9 cellular contexts compared by ENCODE assay signal in genomic region chr2:20578895-20579825, GRCh38.
DNase-seq lines count a peak whose midpoint lies in the region; ATAC-seq, FAIRE-seq and TF ChIP-seq lines count a peak whose summit lies in the region.
"Had no signal": no experiment of that assay in that cellular context is flagged by ENCODE, and none has a peak within 500 bp of the region (broad histone marks: within the 10 kb centered on the region; RNA-seq: fewer than 3 reads in every experiment).

No MANE protein-coding gene starts in this region.

- H3K27me3 ChIP-seq in HUES6 (ENCODE audit: control insufficient read depth, insufficient read depth, low read length) (no peaks in the 10 kb centered on the region), K562 (ENCODE audit: control insufficient read depth in 2 of 2, insufficient read depth in 2 of 2, low read length in 2 of 2) (no peaks in the 10 kb centered on the region), smooth muscle cell (ENCODE audit: low read depth) (no peaks in the 10 kb centered on the region)

- TF ChIP-seq CTCF in K562 (IDR thresholded peaks at IDR 0.05 in 2 of 3, conservative IDR thresholded peaks at IDR 0.05 in 1 of 3; ENCODE audit: insufficient read depth in 2 of 3, low read depth in 1 of 3, low read length in 3 of 3) = no peak
- no peak for TF ChIP-seq CTCF in smooth muscle cell (IDR thresholded peaks at IDR 0.05; ENCODE audit: borderline replicate concordance, insufficient read depth, poor library complexity, severe bottlenecking)

- ATAC-seq in GM21737 (IDR thresholded peaks at IDR 0.05; ENCODE audit: unreplicated experiment) = peak; percentile 66
- ATAC-seq in K562 = peak; percentile 89

- H3K4me3 ChIP-seq in HUES6 (ENCODE audit: low read depth, low read length) (no peak overlapping the region), K562 (no peak overlapping the region), smooth muscle cell (no peak overlapping the region)

- H3K9ac ChIP-seq in HUES6 (ENCODE audit: low read length) (peak overlapping the region; percentile 70), K562 (ENCODE audit: insufficient read depth in 1 of 2, low read depth in 2 of 2, low read length in 2 of 2) (peak overlapping the region; percentile 47 to 67; a peak in 3 of 4 replicates), smooth muscle cell (ENCODE audit: low read depth) (peak overlapping the region; percentile 95)

- no peaks in the 10 kb centered on the region for H3K36me3 ChIP-seq in HUES6 (ENCODE audit: control insufficient read depth, insufficient read depth, low read length)
- H3K36me3 ChIP-seq in K562 (ENCODE audit: control insufficient read depth, insufficient read depth, low read length) = no peaks in the 10 kb centered on the region
- no peaks in the 10 kb centered on the region for H3K36me3 ChIP-seq in smooth muscle cell (ENCODE audit: low read depth)

- in situ Hi-C loops in K562 (cut with MboI) = no loop called here

- H3K4me1 ChIP-seq in HUES6 (ENCODE audit: control insufficient read depth, insufficient read depth, low read length) = peaks cover 22% of the 10 kb centered on the region
- peaks cover 35 to 44% of the 10 kb centered on the region in 2 experiments for H3K4me1 ChIP-seq in K562 (replicated peaks in 1 of 2; ENCODE audit: control insufficient read depth in 2 of 2, insufficient read depth in 2 of 2, low read length in 2 of 2)
- peaks cover 5% of the 10 kb centered on the region for H3K4me1 ChIP-seq in smooth muscle cell (ENCODE audit: low read depth)

- FAIRE-seq in K562 (lab: Jason Lieb, UNC) = peak; percentile 98

- intact Hi-C loops in K562 (cut with micrococcal nuclease) = loop anchor here (2.0 kb wide), 1 partner anchor 22 kb away; no protein-coding TSS in a partner anchor

- H3K27ac ChIP-seq in HUES6 (ENCODE audit: low read depth, low read length) (peak overlapping the region; percentile 94; the same call in 1 of the 2 replicates), K562 (ENCODE audit: extremely low read depth, low read depth, low read length) (peak overlapping the region; percentile 97), smooth muscle cell (ENCODE audit: low read depth) (peak overlapping the region; percentile 99)
- H3K27ac ChIP-seq: VCaP had no signal

- peak; percentile 84 for TF ChIP-seq EP300 in K562 (IDR thresholded peaks at IDR 0.05; ENCODE audit: low read length)

- DNase-seq in ELR (ENCODE audit: low read depth) = peak; percentile 99
- DNase-seq in K562 (ENCODE audit: extremely low read depth in 1 of 4, low spot score in 3 of 4) = peak; percentile 86 to 93 (median 88)
- DNase-seq in iPS-NIHi11 (ENCODE audit: low spot score) = peak; percentile 44
- DNase-seq in smooth muscle cell (lab: John Stamatoyannopoulos, UW; ENCODE audit: unreplicated experiment) = no peak
- no peak for DNase-seq in germinal center (ENCODE audit: low spot score)
- DNase-seq in NCI-H2227 treated with DMSO at 0.1 percent for 48 hours (lab: John Stamatoyannopoulos, UW) = no peak

- H4K20me1 ChIP-seq in K562 (replicated peaks; ENCODE audit: control insufficient read depth, insufficient read depth, low read length) = no peaks in the 10 kb centered on the region
- no peaks in the 10 kb centered on the region for H4K20me1 ChIP-seq in smooth muscle cell (ENCODE audit: low read depth)

- POLR2A ChIA-PET in K562 (lab: Yijun Ruan, JAX) = interaction anchor here (0.8 to 1.7 kb wide), 3 partner anchors 13 to 82 kb away, joined by 3 to 9 read pairs (median 4); no protein-coding TSS in a partner anchor

- H3K9me3 ChIP-seq in HUES6 (ENCODE audit: control insufficient read depth, insufficient read depth, low read depth, low read length) (peaks cover 14% of the 10 kb centered on the region), K562 (replicated peaks; ENCODE audit: control insufficient read depth, insufficient read depth, low read depth, low read length) (no peaks in the 10 kb centered on the region; the same call in none of the 2 replicates), smooth muscle cell (replicated peaks; ENCODE audit: low read depth) (no peaks in the 10 kb centered on the region)

- CTCF ChIA-PET in K562 (lab: Yijun Ruan, JAX; ENCODE audit: low intra/inter-chr PET ratio) = no interaction called here

- WGBS in K562 (ENCODE audit: insufficient coverage, low coverage, missing lambda C conversion rate) = 22% methylated on average over 15 of the region's 15 CpGs
- WGBS in smooth muscle cell (ENCODE audit: low lambda C conversion rate) = 17% methylated on average over 15 of the region's 15 CpGs

- peak overlapping the region; percentile 55 for H3K4me2 ChIP-seq in K562 (ENCODE audit: insufficient read depth, low read length)
- peak overlapping the region; percentile 58 for H3K4me2 ChIP-seq in smooth muscle cell

- H3F3A ChIP-seq in smooth muscle cell (ENCODE audit: low read depth) = peaks cover 7% of the 10 kb centered on the region

- TSS peak; percentile 84 for BruUV-seq in K562 (replicated peaks; lab: Mats Ljungman, UMichigan)

- H2AFZ ChIP-seq in K562 (ENCODE audit: low read depth, low read length) (peak overlapping the region; percentile 96), smooth muscle cell (ENCODE audit: low read depth) (no peak overlapping the region)

- no peaks in the 10 kb centered on the region for H3K9me1 ChIP-seq in K562 (ENCODE audit: control insufficient read depth, insufficient read depth, low read length)

- H3K79me2 ChIP-seq in K562 (ENCODE audit: control insufficient read depth, insufficient read depth, low read length) = no peaks in the 10 kb centered on the region
- no peaks in the 10 kb centered on the region for H3K79me2 ChIP-seq in smooth muscle cell (ENCODE audit: low read depth)

- TF ChIP-seq RAD21 in K562 (CRISPR knock-in tag; conservative IDR thresholded peaks at IDR 0.05 in 1 of 2, IDR thresholded peaks at IDR 0.05 in 1 of 2) = peak in 1 of 2 experiments; percentile 11; a peak in 2 of 4 replicates

- TF ChIP-seq POLR2A in K562 (conservative IDR thresholded peaks at IDR 0.05) = peak; percentile 39; the same call in 1 of the 2 replicates

TF ChIP-seq in K562, 482 proteins besides CTCF, POLR2A, EP300 and RAD21 (continues in another document):
- TF ChIP-seq, protein P1, sequence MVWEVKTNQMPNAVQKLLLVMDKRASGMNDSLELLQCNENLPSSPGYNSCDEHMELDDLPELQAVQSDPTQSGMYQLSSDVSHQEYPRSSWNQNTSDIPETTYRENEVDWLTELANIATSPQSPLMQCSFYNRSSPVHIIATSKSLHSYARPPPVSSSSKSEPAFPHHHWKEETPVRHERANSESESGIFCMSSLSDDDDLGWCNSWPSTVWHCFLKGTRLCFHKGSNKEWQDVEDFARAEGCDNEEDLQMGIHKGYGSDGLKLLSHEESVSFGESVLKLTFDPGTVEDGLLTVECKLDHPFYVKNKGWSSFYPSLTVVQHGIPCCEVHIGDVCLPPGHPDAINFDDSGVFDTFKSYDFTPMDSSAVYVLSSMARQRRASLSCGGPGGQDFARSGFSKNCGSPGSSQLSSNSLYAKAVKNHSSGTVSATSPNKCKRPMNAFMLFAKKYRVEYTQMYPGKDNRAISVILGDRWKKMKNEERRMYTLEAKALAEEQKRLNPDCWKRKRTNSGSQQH (CRISPR knock-in tag; IDR thresholded peaks at IDR 0.05) = no peak; the same call in 1 of the 2 replicates
- TF ChIP-seq, protein P2, sequence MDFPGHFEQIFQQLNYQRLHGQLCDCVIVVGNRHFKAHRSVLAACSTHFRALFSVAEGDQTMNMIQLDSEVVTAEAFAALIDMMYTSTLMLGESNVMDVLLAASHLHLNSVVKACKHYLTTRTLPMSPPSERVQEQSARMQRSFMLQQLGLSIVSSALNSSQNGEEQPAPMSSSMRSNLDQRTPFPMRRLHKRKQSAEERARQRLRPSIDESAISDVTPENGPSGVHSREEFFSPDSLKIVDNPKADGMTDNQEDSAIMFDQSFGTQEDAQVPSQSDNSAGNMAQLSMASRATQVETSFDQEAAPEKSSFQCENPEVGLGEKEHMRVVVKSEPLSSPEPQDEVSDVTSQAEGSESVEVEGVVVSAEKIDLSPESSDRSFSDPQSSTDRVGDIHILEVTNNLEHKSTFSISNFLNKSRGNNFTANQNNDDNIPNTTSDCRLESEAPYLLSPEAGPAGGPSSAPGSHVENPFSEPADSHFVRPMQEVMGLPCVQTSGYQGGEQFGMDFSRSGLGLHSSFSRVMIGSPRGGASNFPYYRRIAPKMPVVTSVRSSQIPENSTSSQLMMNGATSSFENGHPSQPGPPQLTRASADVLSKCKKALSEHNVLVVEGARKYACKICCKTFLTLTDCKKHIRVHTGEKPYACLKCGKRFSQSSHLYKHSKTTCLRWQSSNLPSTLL (IDR thresholded peaks at IDR 0.05) = no peak
- TF ChIP-seq ZNF354B (CRISPR knock-in tag; IDR thresholded peaks at IDR 0.05) (0 out of 2 replicates have a peak, but pooled peaks have one; percentile 45), MTA3 (IDR thresholded peaks at IDR 0.05; ENCODE audit: borderline replicate concordance) (0 out of 2 replicates have a peak, but pooled peaks have one; percentile 46), TFAP4 (CRISPR knock-in tag; IDR thresholded peaks at IDR 0.05; ENCODE audit: borderline replicate concordance) (peak; percentile 86), TRIM24 (IDR thresholded peaks at IDR 0.05) (peak; percentile 81 to 82; a peak in 3 of 4 replicates), PHF8 (IDR thresholded peaks at IDR 0.05; ENCODE audit: borderline replicate concordance, low read length) (no peak; the same call in 1 of the 2 replicates), RB1 (IDR thresholded peaks at IDR 0.05; ENCODE audit: low read depth) (no peak), ELF4 (CRISPR knock-in tag; IDR thresholded peaks at IDR 0.05) (peak; percentile 62), ZBTB9 (CRISPR knock-in tag; IDR thresholded peaks at IDR 0.05) (peak; percentile 88), SAFB (IDR thresholded peaks at IDR 0.05; ENCODE audit: borderline replicate concordance, low read depth, low read length) (no peak), FIP1L1 (IDR thresholded peaks at IDR 0.05; ENCODE audit: low read depth, low read length, poor library complexity, severe bottlenecking) (no peak)

Comparison
In these comparisons a context has a peak if more than half of its experiments do, and no peak if none do; other contexts are left out.
1. DNase-seq: peak in ELR (single experiment), K562 (4 of 4) and iPS-NIHi11 (single experiment); none in smooth muscle cell (single experiment), germinal center (single experiment) and NCI-H2227 treated with DMSO at 0.1 percent for 48 hours (single experiment).
2. Peak in every context shown above with its lines, with median percentiles within 50 percentile points of each other: H3K27ac ChIP-seq and H3K9ac ChIP-seq.